29 cellular contexts compared by ENCODE assay signal in genomic region chr4:119529788-119530187, GRCh38.
"Had no signal": no experiment of that assay in that cellular context is flagged by ENCODE, and none has a peak within 500 bp of the region (broad histone marks: within the 10 kb centered on the region; RNA-seq: fewer than 3 reads in every experiment).

No MANE protein-coding gene starts in this region.

- H3K36me3 ChIP-seq: lower lobe of right lung, neutrophil, right atrium auricular region, right lobe of liver had no signal

- H3K9ac ChIP-seq: neural progenitor cell, parathyroid adenoma had no signal

- H3K9me3 Mint-ChIP-seq: natural killer cell had no signal

- H3K4me1 Mint-ChIP-seq: naive B cell; natural killer cell; stimulated activated naive B cell treated with anti-CD40 and anti-IgM and Interleukin-4, amounts not matched to agents 10 μg/mL and 1 μg/mL and 100 μg/mL, for 72 hours had no signal

- H3K4me1 ChIP-seq: parathyroid adenoma, right lobe of liver, testis had no signal

- H3K4me2 ChIP-seq: neural progenitor cell, smooth muscle cell had no signal

- H3K79me2 ChIP-seq: parathyroid adenoma had no signal

- H3K4me3 Mint-ChIP-seq: mesothelial cell of epicardium; naive B cell; natural killer cell; nephron progenitor cell; neural progenitor cell; stimulated activated naive B cell treated with anti-CD40 and anti-IgM and Interleukin-4, amounts not matched to agents 10 μg/mL and 1 μg/mL and 100 μg/mL, for 72 hours had no signal

- H3K27me3 Mint-ChIP-seq: naive B cell; stimulated activated naive B cell treated with anti-CD40 and anti-IgM and Interleukin-4, amounts not matched to agents 10 μg/mL and 1 μg/mL and 100 μg/mL, for 72 hours had no signal

- H3K27ac ChIP-seq: lower lobe of right lung, neural progenitor cell, neutrophil, parathyroid adenoma, right atrium auricular region, right lobe of liver, stomach, testis, upper lobe of right lung had no signal

- H3K4me3 ChIP-seq: lower lobe of right lung, neural progenitor cell, right atrium auricular region, right lobe of liver, smooth muscle cell, stomach, testis, tibial artery, upper lobe of right lung had no signal

- H3K27ac Mint-ChIP-seq: mesothelial cell of epicardium; natural killer cell; nephron progenitor cell; neural progenitor cell; stimulated activated naive B cell treated with anti-CD40 and anti-IgM and Interleukin-4, amounts not matched to agents 10 μg/mL and 1 μg/mL and 100 μg/mL, for 72 hours had no signal

- FAIRE-seq: urothelium cell line had no signal

- H3K9me3 ChIP-seq: lower lobe of right lung, neutrophil, right atrium auricular region, right lobe of liver, testis, tibial artery, upper lobe of right lung had no signal

- DNase-seq: hypothalamus; islet precursor cell; left cardiac atrium; lower lobe of right lung; mesendoderm; naive B cell; natural killer cell; nephron progenitor cell; occipital lobe; right lobe of liver; stimulated activated CD4-positive, alpha-beta T cell treated with anti-CD3 and anti-CD28 coated beads, Interleukin-1b, Interleukin-23, amount 100 ng/mL, for 48 hours; stimulated activated CD4-positive, alpha-beta T cell treated with anti-CD3 and anti-CD28 coated beads, Interleukin-2, amount 100 ng/mL, for 48 hours; stimulated activated CD4-positive, alpha-beta T cell treated with anti-CD3 and anti-CD28 coated beads, Interleukin-4, amount 100 ng/mL, for 4 hours; stimulated activated CD8-positive, alpha-beta memory T cell treated with anti-CD3 and anti-CD28 coated beads, Interleukin-4, amount 100 ng/mL, for 48 hours; stimulated activated naive B cell treated with anti-CD40 and anti-IgM and Interleukin-4, amounts not matched to agents 10 μg/mL and 1 μg/mL and 100 μg/mL, for 72 hours; stimulated activated naive CD8-positive, alpha-beta T cell treated with anti-CD3 and anti-CD28 coated beads, Interleukin-15, Interleukin-2, amounts not matched to agents 100 U/mL and 50 U/mL, for 24 hours; stomach; testis; tibial artery; trophoblast cell; upper lobe of right lung had no signal

- H3K27me3 ChIP-seq: neural progenitor cell, neutrophil, right atrium auricular region, right lobe of liver, stomach, testis, tibial artery, upper lobe of right lung had no signal

- ATAC-seq: left cardiac atrium; left lobe of liver; lower lobe of right lung; natural killer cell; right lobe of liver; stimulated activated naive B cell treated with anti-CD40 and anti-IgM and Interleukin-4, amounts not matched to agents 10 μg/mL and 1 μg/mL and 100 μg/mL, for 72 hours; stimulated activated naive CD8-positive, alpha-beta T cell treated with anti-CD3 and anti-CD28 coated beads, Interleukin-15, Interleukin-2, amounts not matched to agents 100 U/mL and 50 U/mL, for 24 hours; upper lobe of right lung had no signal

- H2AFZ ChIP-seq: neural progenitor cell, parathyroid adenoma had no signal
